ENCODE assay signal across 20 cellular contexts in the genomic region with DNA sequence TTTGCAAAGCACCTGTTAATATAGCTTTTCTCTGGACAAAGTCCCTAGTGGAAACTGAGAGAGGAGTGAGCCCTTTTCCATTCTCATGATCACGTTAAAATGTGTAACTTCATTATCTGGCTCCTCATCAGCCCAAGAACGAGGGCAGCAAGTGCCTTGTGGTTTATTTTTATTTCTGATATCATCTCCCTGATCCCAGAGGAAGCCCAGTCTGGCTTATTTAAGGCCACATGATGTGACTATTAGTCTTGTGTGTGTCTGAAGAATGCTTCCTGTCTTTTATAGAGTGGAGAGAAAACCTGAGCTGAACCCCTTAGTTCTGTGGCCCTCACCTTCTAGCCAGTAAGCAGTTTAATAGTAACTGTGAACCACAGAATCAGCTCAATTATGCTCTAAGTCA.
DNase-seq lines count a peak whose midpoint lies in the region; ATAC-seq and TF ChIP-seq lines count a peak whose summit lies in the region.
"Had no signal": no experiment of that assay in that cellular context is flagged by ENCODE, and none has a peak within 500 bp of the region (broad histone marks: within the 10 kb centered on the region; RNA-seq: fewer than 3 reads in every experiment).

No MANE protein-coding gene starts in this region.

- H3K27ac ChIP-seq in VCaP (peak overlapping the region; percentile 68), psoas muscle (peak overlapping the region; percentile 78)
- H3K27ac ChIP-seq: A549 had no signal

- ATAC-seq in psoas muscle = peak in 3 of 4 donors; percentile 89 to 97 (median 93)
- no peak for ATAC-seq in GM19023 (IDR thresholded peaks at IDR 0.05; ENCODE audit: unreplicated experiment)
- ATAC-seq in HG02610 (IDR thresholded peaks at IDR 0.05; ENCODE audit: unreplicated experiment) = no peak
- ATAC-seq: A549, HCT116 had no signal

- 5 to 15% (median 12%) methylated on average over 2 of the region's 2 CpGs for WGBS in psoas muscle, 3 donors

- no peaks in the 10 kb centered on the region for H3K36me3 ChIP-seq in psoas muscle (ENCODE audit: insufficient read depth in 1 of 2, low read depth in 1 of 2)

- intact Hi-C loops in psoas muscle (cut with DNase I) = no loop called here

- TF ChIP-seq CTCF in LNCaP clone FGC (IDR thresholded peaks at IDR 0.05; ENCODE audit: control insufficient read depth, extremely low read depth, insufficient read depth) (no peak), VCaP (conservative IDR thresholded peaks at IDR 0.05) (no peak), psoas muscle (IDR thresholded peaks at IDR 0.05) (no peak)

- DNase-seq in LNCaP clone FGC (ENCODE audit: low read depth) (peak; percentile 15), M059J (ENCODE audit: low read depth) (peak; percentile 77), psoas muscle (no peak), AG08396 (ENCODE audit: low spot score) (no peak)
- DNase-seq in activated CD8-positive, alpha-beta memory T cell treated with anti-CD3 and anti-CD28 coated beads, Interleukin-2, amount 50 U/mL, for 4 hours = no peak
- DNase-seq: 8988T; ACHN; C1 segment of cervical spinal cord; Calu3; CD4-positive, alpha-beta memory T cell; COR-L47; DMS53; DMS79 treated with DMSO at 0.1 percent for 48 hours; GOT3; H9 had no signal

- no peaks in the 10 kb centered on the region for H3K9me3 ChIP-seq in psoas muscle
- H3K9me3 ChIP-seq: A549 had no signal

- H3K4me1 ChIP-seq in psoas muscle = peaks cover 6% of the 10 kb centered on the region
- H3K4me1 ChIP-seq: A549 had no signal

- H3K27me3 ChIP-seq in psoas muscle (ENCODE audit: insufficient read depth in 3 of 3, low read length in 2 of 3) = peaks cover 0 to 7% (median 0%) of the 10 kb centered on the region in 3 donors

- H3K4me3 ChIP-seq in LNCaP clone FGC (ENCODE audit: low read depth, low read length) (no peak overlapping the region), psoas muscle (no peak overlapping the region)
- H3K4me3 ChIP-seq: A549 had no signal

Comparison
In these comparisons a context has a peak if more than half of its experiments do, and no peak if none do; other contexts are left out.
1. DNase-seq: peak in LNCaP clone FGC (single experiment) and M059J (single experiment); none in psoas muscle (0 of 2), AG08396 (single experiment) and activated CD8-positive, alpha-beta memory T cell treated with anti-CD3 and anti-CD28 coated beads, Interleukin-2, amount 50 U/mL, for 4 hours (single experiment).
2. ATAC-seq: peak in psoas muscle (3 of 4); none in GM19023 (single experiment) and HG02610 (single experiment).